ENCODE assay signal across 20 cellular contexts in genomic region chr1:119617751-119618691, GRCh38. TPM values are rescaled to one million over a fixed set of nuclear protein-coding genes. Genes with fewer than 3 reads are reported as not detected.
A peak's percentile ranks its signal among the peaks of the same experiment; 100 is the strongest.
DNase-seq lines count a peak whose midpoint lies in the region; ATAC-seq and TF ChIP-seq lines count a peak whose summit lies in the region.
"Had no signal": no experiment of that assay in that cellular context is flagged by ENCODE, and none has a peak within 500 bp of the region (broad histone marks: within the 10 kb centered on the region; RNA-seq: fewer than 3 reads in every experiment).

No MANE protein-coding gene starts in this region.

- ATAC-seq in Right ventricle myocardium inferior = peak; percentile 19
- peak; percentile 47 for ATAC-seq in left ventricle myocardium superior
- no peak for ATAC-seq in HG02642 (IDR thresholded peaks at IDR 0.05; ENCODE audit: poor library complexity, unreplicated experiment)
- ATAC-seq: activated naive CD8-positive, alpha-beta T cell treated with anti-CD3 and anti-CD28 coated beads, Interleukin-2, amount 50 U/mL, for 24 hours; CD8-positive, alpha-beta T cell; stimulated activated naive CD8-positive, alpha-beta T cell treated with anti-CD3 and anti-CD28 coated beads, Interleukin-15, Interleukin-2, amounts not matched to agents 100 U/mL and 50 U/mL, for 24 hours had no signal

- H3K9me3 ChIP-seq in right atrium auricular region (no peaks in the 10 kb centered on the region), SJCRH30 (replicated peaks) (no peaks in the 10 kb centered on the region), suprapubic skin (no peaks in the 10 kb centered on the region), Peyer's patch (no peaks in the 10 kb centered on the region)
- H3K9me3 ChIP-seq: vagina had no signal

- TF ChIP-seq CTCF in right atrium auricular region (IDR thresholded peaks at IDR 0.05) = no peak
- TF ChIP-seq CTCF in suprapubic skin (IDR thresholded peaks at IDR 0.05) = no peak
- no peak for TF ChIP-seq CTCF in Peyer's patch (IDR thresholded peaks at IDR 0.05)

- H3K36me3 ChIP-seq in right atrium auricular region (peaks cover 9% of the 10 kb centered on the region), SJCRH30 (0 out of 2 replicates have a peak, but pooled peaks cover 2% of the 10 kb centered on the region), suprapubic skin (peaks cover 7% of the 10 kb centered on the region), Peyer's patch (peaks cover 0 to 6% (median 0%) of the 10 kb centered on the region in 3 donors)

- no peak for TF ChIP-seq EP300 in suprapubic skin (IDR thresholded peaks at IDR 0.05)

- H3K4me3 ChIP-seq in right atrium auricular region (no peak overlapping the region), SJCRH30 (no peak overlapping the region), suprapubic skin (no peak overlapping the region), Peyer's patch (no peak overlapping the region)
- H3K4me3 ChIP-seq: vagina had no signal

- no peaks in the 10 kb centered on the region for H3K27me3 ChIP-seq in right atrium auricular region
- no peaks in the 10 kb centered on the region for H3K27me3 ChIP-seq in SJCRH30
- no peaks in the 10 kb centered on the region for H3K27me3 ChIP-seq in suprapubic skin
- no peaks in the 10 kb centered on the region for H3K27me3 ChIP-seq in Peyer's patch
- H3K27me3 ChIP-seq: vagina had no signal

- WGBS in suprapubic skin = 42% methylated on average over 5 of the region's 5 CpGs

- H3K27ac ChIP-seq in right atrium auricular region (peak overlapping the region in 1 of 2 donors; percentile 57), SJCRH30 (no peak overlapping the region), suprapubic skin (peak overlapping the region; percentile 45), Peyer's patch (no peak overlapping the region)
- H3K27ac ChIP-seq: vagina had no signal

- intact Hi-C loops in Right ventricle myocardium inferior (cut with DNase I) = no loop called here
- intact Hi-C loops in left ventricle myocardium superior (cut with micrococcal nuclease) = no loop called here

- peaks cover 0 to 25% of the 10 kb centered on the region in 2 donors for H3K4me1 ChIP-seq in right atrium auricular region
- H3K4me1 ChIP-seq in SJCRH30 = peaks cover 12% of the 10 kb centered on the region
- peaks cover 6% of the 10 kb centered on the region for H3K4me1 ChIP-seq in suprapubic skin
- H3K4me1 ChIP-seq in Peyer's patch = peaks cover 0 to 5% (median 0%) of the 10 kb centered on the region in 4 donors

- no peak for TF ChIP-seq POLR2A in suprapubic skin (IDR thresholded peaks at IDR 0.05)
- TF ChIP-seq POLR2A in Peyer's patch (IDR thresholded peaks at IDR 0.05) = no peak

- no peak for DNase-seq in Right ventricle myocardium inferior (ENCODE audit: missing footprints)
- no peak for DNase-seq in right atrium auricular region (ENCODE audit: low spot score)
- DNase-seq in SJCRH30 = peak; percentile 79 to 81
- peak; percentile 58 for DNase-seq in left ventricle myocardium superior
- no peak for DNase-seq in suprapubic skin (ENCODE audit: low spot score in 2 of 2)
- DNase-seq in Peyer's patch = no peak
- no peak for DNase-seq in activated T-cell treated with anti-CD3 and anti-CD28 coated beads, Interleukin-2, amount 50 U/mL, for 48 hours
- DNase-seq: ACHN; activated CD4-positive, alpha-beta T cell treated with anti-CD3 and anti-CD28 coated beads, Interleukin-2, amount 50 U/mL, for 1 hour; activated naive CD8-positive, alpha-beta T cell treated with anti-CD3 and anti-CD28 coated beads, Interleukin-2, amount 50 U/mL, for 24 hours; activated T-cell treated with anti-CD3 and anti-CD28 coated beads, Interleukin-2, amount 50 U/mL, for 1 hour; CD8-positive, alpha-beta T cell; cerebellar nuclear complex; GDM1; kidney glomerular epithelial cell; NCI-H187 treated with DMSO at 0.1 percent for 48 hours; stimulated activated naive CD8-positive, alpha-beta T cell treated with anti-CD3 and anti-CD28 coated beads, Interleukin-15, Interleukin-2, amounts not matched to agents 100 U/mL and 50 U/mL, for 24 hours; T1000 had no signal

RNA-seq across cellular contexts. Expression of gene ZNF697, which starts 30.0 kb away (rescaled TPM):
- total RNA-seq in Right ventricle myocardium inferior = 8.8 TPM
- 10 to 100 TPM in 1 of 2 donors, 1 to 10 TPM in 1; 9.5 to 14.8 TPM for total RNA-seq in right atrium auricular region
- total RNA-seq in SJCRH30 (2014; rRNA removed; shearing (Covaris generic)) = 6.2 and 7.6 TPM in 2 replicates
- total RNA-seq in left ventricle myocardium superior = 11.5 TPM
- 1 to 10 TPM; 2.6 to 8.1 (median 3.7) TPM for total RNA-seq in suprapubic skin
- total RNA-seq in Peyer's patch = 1 to 10 TPM; 4.4 to 6.3 (median 5.0) TPM
- total RNA-seq: CD8-positive, alpha-beta T cell had no signal

Comparison
In these comparisons a context has a peak if more than half of its experiments do, and no peak if none do; other contexts are left out.
1. DNase-seq: peak in SJCRH30 (2 of 2) and left ventricle myocardium superior (single experiment); none in Right ventricle myocardium inferior (single experiment), right atrium auricular region (single experiment), suprapubic skin (0 of 2), Peyer's patch (0 of 3) and activated T-cell treated with anti-CD3 and anti-CD28 coated beads, Interleukin-2, amount 50 U/mL, for 48 hours (0 of 2).